ENCODE assay signal across 16 cellular contexts in the genomic region with DNA sequence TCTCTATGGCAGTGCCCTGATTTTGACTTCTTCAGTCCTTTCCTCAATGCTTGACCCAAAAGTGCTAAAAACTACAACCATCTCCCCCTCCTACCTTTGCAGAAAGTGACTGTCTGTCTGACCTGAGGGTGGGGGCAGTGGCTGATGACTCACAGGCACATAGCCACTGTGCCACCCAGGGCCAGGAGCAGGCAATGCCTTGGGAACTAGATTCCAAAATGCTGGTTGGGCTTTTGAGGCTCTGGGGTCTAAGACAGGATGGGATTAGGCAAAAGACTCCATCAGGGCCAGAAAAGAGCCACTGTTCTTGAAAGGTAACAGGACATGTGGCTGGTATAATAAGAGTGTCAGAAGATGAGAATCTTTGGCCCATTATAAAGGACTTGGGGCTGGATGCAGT.
DNase-seq lines count a peak whose midpoint lies in the region; TF ChIP-seq lines count a peak whose summit lies in the region.
"Had no signal": no experiment of that assay in that cellular context is flagged by ENCODE, and none has a peak within 500 bp of the region (broad histone marks: within the 10 kb centered on the region; RNA-seq: fewer than 3 reads in every experiment).

No MANE protein-coding gene starts in this region.

- no peaks in the 10 kb centered on the region for H3K79me2 ChIP-seq in mesendoderm (ENCODE audit: control insufficient read depth, insufficient read depth, low read length)

- no peak overlapping the region for H2BK5ac ChIP-seq in mesendoderm (ENCODE audit: low read length)

- intact Hi-C loops in esophagus muscularis mucosa (cut with DNase I), result no loop called here

- no peak overlapping the region for H3K4ac ChIP-seq in mesendoderm (ENCODE audit: low read depth, low read length)

- H3K27me3 ChIP-seq in esophagus muscularis mucosa, result no peaks in the 10 kb centered on the region
- H3K27me3 ChIP-seq in mesendoderm (ENCODE audit: insufficient read depth, low read length, poor library complexity), result no peaks in the 10 kb centered on the region

- CTCF ChIA-PET in HEK293 (lab: Yijun Ruan, JAX), result interaction anchor here (6.8 to 7.6 kb wide), 2 partner anchors 164 to 171 kb away, joined by 133 to 156 read pairs; no protein-coding TSS in a partner anchor

- no peak overlapping the region for H4K5ac ChIP-seq in mesendoderm (ENCODE audit: low read length)

- H3K4me1 ChIP-seq in HEK293 (ENCODE audit: control insufficient read depth, insufficient read depth, low read length) (no peaks in the 10 kb centered on the region), esophagus muscularis mucosa (peaks cover 18 to 25% (median 22%) of the 10 kb centered on the region in 4 donors), mesendoderm (ENCODE audit: control insufficient read depth, low read depth, low read length) (no peaks in the 10 kb centered on the region)

- TF ChIP-seq EP300 in esophagus muscularis mucosa (IDR thresholded peaks at IDR 0.05), result no peak

- no peak overlapping the region for H3K4me2 ChIP-seq in mesendoderm (ENCODE audit: low read length)

- H3K9me3 ChIP-seq in HEK293 (ENCODE audit: control insufficient read depth, insufficient read depth, low read depth, low read length), result no peaks in the 10 kb centered on the region
- H3K9me3 ChIP-seq in esophagus muscularis mucosa, result no peaks in the 10 kb centered on the region

- H3K36me3 ChIP-seq in HEK293 (ENCODE audit: control insufficient read depth in 2 of 2, insufficient read depth in 1 of 2, low read length in 2 of 2) (no peaks in the 10 kb centered on the region), esophagus muscularis mucosa (no peaks in the 10 kb centered on the region), mesendoderm (ENCODE audit: control insufficient read depth, insufficient read depth, low read length) (no peaks in the 10 kb centered on the region)

- no peak overlapping the region for H3K18ac ChIP-seq in mesendoderm (ENCODE audit: low read length)

- no peak overlapping the region for H3K23ac ChIP-seq in mesendoderm (ENCODE audit: low read length)

- no peak overlapping the region for H2BK15ac ChIP-seq in mesendoderm (replicated peaks; ENCODE audit: low read depth)

- POLR2A ChIA-PET in HEK293 (lab: Yijun Ruan, JAX), result no interaction called here

- DNase-seq in esophagus muscularis mucosa (ENCODE audit: extremely low spot score), result peak; percentile 47
- DNase-seq in mesendoderm, result peak; percentile 45
- DNase-seq in SIG-M5 (lab: John Stamatoyannopoulos, UW), result no peak
- DNase-seq in NCI-H1417 treated with DMSO at 0.1 percent for 48 hours (lab: John Stamatoyannopoulos, UW), result no peak
- no peak for DNase-seq in cerebellum (ENCODE audit: low spot score)
- DNase-seq: C1 segment of cervical spinal cord; Calu3; CD4-positive, alpha-beta memory T cell; COR-L47; DMS153; DND-41; GDM1; GM23248; H9 had no signal

- no peak for TF ChIP-seq POLR2A in esophagus muscularis mucosa (IDR thresholded peaks at IDR 0.05; ENCODE audit: low read depth)

- no peak overlapping the region for H4K8ac ChIP-seq in mesendoderm (ENCODE audit: low read depth, low read length)

- H3K9ac ChIP-seq in mesendoderm (ENCODE audit: low read length), result no peak overlapping the region
- H3K9ac ChIP-seq: GM23248 had no signal

- H3K79me1 ChIP-seq in mesendoderm (ENCODE audit: low read length), result no peaks in the 10 kb centered on the region

- no peak overlapping the region for H3K56ac ChIP-seq in mesendoderm (ENCODE audit: low read length)

- no peak for TF ChIP-seq CTCF in HEK293 (tag by site-specific recombination; IDR thresholded peaks at IDR 0.05)
- no peak for TF ChIP-seq CTCF in esophagus muscularis mucosa (IDR thresholded peaks at IDR 0.05)

- H3K27ac ChIP-seq in HEK293 (ENCODE audit: extremely low read depth, low read depth, low read length) (no peak overlapping the region), esophagus muscularis mucosa (replicated peaks in 1 of 4) (no peak overlapping the region), mesendoderm (ENCODE audit: low read depth, low read length) (no peak overlapping the region)
- H3K27ac ChIP-seq: GM23248 had no signal

- H2AK5ac ChIP-seq in mesendoderm (ENCODE audit: low read length), result no peak overlapping the region

- H3K4me3 ChIP-seq in HEK293 (ENCODE audit: low read depth, low read length), result no peak overlapping the region
- H3K4me3 ChIP-seq in esophagus muscularis mucosa, result no peak overlapping the region
- no peak overlapping the region for H3K4me3 ChIP-seq in mesendoderm (ENCODE audit: low read length)
- H3K4me3 ChIP-seq: GM12878, GM23248 had no signal

- H2BK120ac ChIP-seq in mesendoderm (ENCODE audit: low read depth, low read length), result no peak overlapping the region

TF ChIP-seq in HEK293, 187 proteins besides CTCF, POLR2A, EP300 and RAD21:
- TF ChIP-seq, protein P1, sequence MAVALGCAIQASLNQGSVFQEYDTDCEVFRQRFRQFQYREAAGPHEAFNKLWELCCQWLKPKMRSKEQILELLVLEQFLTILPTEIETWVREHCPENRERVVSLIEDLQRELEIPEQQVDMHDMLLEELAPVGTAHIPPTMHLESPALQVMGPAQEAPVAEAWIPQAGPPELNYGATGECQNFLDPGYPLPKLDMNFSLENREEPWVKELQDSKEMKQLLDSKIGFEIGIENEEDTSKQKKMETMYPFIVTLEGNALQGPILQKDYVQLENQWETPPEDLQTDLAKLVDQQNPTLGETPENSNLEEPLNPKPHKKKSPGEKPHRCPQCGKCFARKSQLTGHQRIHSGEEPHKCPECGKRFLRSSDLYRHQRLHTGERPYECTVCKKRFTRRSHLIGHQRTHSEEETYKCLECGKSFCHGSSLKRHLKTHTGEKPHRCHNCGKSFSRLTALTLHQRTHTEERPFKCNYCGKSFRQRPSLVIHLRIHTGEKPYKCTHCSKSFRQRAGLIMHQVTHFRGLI (tag by site-specific recombination; IDR thresholded peaks at IDR 0.05), result peak; percentile 90
- TF ChIP-seq, protein P2, sequence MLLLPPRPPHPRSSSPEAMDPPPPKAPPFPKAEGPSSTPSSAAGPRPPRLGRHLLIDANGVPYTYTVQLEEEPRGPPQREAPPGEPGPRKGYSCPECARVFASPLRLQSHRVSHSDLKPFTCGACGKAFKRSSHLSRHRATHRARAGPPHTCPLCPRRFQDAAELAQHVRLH (tag by site-specific recombination; IDR thresholded peaks at IDR 0.05), result no peak

Comparison
In these comparisons a context has a peak if more than half of its experiments do, and no peak if none do; other contexts are left out.
1. DNase-seq: peak in esophagus muscularis mucosa (single experiment) and mesendoderm (single experiment); none in SIG-M5 (single experiment), NCI-H1417 treated with DMSO at 0.1 percent for 48 hours (single experiment) and cerebellum (single experiment).